ENCODE assay signal across 1 cellular context in the genomic region with DNA sequence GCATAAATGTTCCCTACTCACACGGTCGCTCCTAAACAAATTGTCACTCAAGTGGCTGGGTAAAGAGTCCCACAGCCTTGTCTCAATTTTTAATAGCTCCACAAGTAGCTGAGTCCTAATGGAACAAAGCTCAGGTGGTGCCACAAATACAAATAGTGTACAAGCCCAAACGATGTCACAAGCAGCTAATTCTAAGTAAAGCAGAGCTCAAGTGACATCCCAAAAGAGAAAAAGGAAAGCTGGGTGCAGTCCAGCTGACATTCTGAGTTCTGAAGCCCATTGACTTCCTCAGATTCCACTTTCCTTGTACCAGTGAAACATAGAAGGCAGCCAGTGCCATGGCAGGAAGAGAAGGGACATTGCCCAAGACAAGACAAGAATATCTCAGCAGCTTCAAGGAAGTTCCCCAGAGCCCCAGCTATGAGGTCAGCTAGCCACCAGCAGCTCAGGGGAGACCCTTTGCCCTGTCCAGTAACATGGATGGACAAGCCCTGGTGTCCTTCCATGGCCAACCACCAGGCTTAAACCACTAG.
TF ChIP-seq lines count a peak whose summit lies in the region.

No MANE protein-coding gene starts in this region.

TF ChIP-seq in IMR-90, 13 proteins besides CTCF, POLR2A, EP300 and RAD21:
- TF ChIP-seq BHLHE40 (IDR thresholded peaks at IDR 0.05; ENCODE audit: low read depth, low read length) (no peak), CEBPB (IDR thresholded peaks at IDR 0.05; ENCODE audit: low read depth, low read length) (no peak), CHD1 (IDR thresholded peaks at IDR 0.05; ENCODE audit: low read depth, low read length) (no peak), NFE2L2 (IDR thresholded peaks at IDR 0.05; ENCODE audit: low read depth, low read length) (no peak), MAFK (IDR thresholded peaks at IDR 0.05; ENCODE audit: low read depth, low read length) (no peak), RCOR1 (IDR thresholded peaks at IDR 0.05; ENCODE audit: insufficient replicate concordance, low read length) (no peak), FOS (IDR thresholded peaks at IDR 0.05; ENCODE audit: low read depth, low read length) (no peak), MXI1 (IDR thresholded peaks at IDR 0.05; ENCODE audit: borderline replicate concordance, low read depth, low read length) (no peak), SMC3 (IDR thresholded peaks at IDR 0.05; ENCODE audit: low read depth, low read length) (no peak), MAZ (IDR thresholded peaks at IDR 0.05; ENCODE audit: borderline replicate concordance, low read depth, low read length) (no peak), USF2 (IDR thresholded peaks at IDR 0.05; ENCODE audit: low read depth, low read length) (no peak), ELK1 (IDR thresholded peaks at IDR 0.05; ENCODE audit: borderline replicate concordance, low read depth, low read length) (no peak), RFX5 (IDR thresholded peaks at IDR 0.05; ENCODE audit: low read depth, low read length) (no peak)
